Comparison of ENCODE assay signal across 13 cellular contexts in the genomic region with DNA sequence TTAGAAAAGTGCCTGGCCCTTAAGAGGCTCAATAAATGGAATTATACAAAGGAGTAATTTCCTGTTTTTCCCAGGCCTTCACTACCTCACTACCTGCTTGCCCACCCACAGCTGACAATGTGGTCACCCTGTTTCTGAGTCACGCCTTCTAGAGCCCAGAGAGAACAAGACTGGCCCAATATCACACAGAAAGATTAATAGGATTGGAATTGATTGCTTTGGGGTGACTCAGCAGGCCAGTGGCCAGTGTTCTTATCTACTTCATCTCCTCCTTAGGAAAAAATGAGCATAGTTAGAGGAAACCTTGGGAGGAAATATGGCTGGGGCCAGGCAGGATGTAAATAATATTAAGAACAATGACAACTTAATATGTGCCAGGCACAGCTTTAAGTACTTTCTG. TPM values are rescaled to one million over a fixed set of nuclear protein-coding genes. Genes with fewer than 3 reads are reported as not detected.
DNase-seq lines count a peak whose midpoint lies in the region; ATAC-seq and TF ChIP-seq lines count a peak whose summit lies in the region.
"Had no signal": no experiment of that assay in that cellular context is flagged by ENCODE, and none has a peak within 500 bp of the region (broad histone marks: within the 10 kb centered on the region; RNA-seq: fewer than 3 reads in every experiment).

No MANE protein-coding gene starts in this region.

- no peak for TF ChIP-seq EP300 in gastroesophageal sphincter (IDR thresholded peaks at IDR 0.05)

- TF ChIP-seq CTCF in AG04449 (IDR thresholded peaks at IDR 0.05; ENCODE audit: insufficient read depth, low read length, missing control alignments) = no peak
- no peak for TF ChIP-seq CTCF in gastroesophageal sphincter (IDR thresholded peaks at IDR 0.05)

- no peak overlapping the region for H3K9ac ChIP-seq in adipocyte (ENCODE audit: low read length)

- peak; percentile 57 for ATAC-seq in gastroesophageal sphincter
- ATAC-seq in HG03175 (IDR thresholded peaks at IDR 0.05; ENCODE audit: unreplicated experiment) = no peak
- ATAC-seq in HG02970 (IDR thresholded peaks at IDR 0.05; ENCODE audit: low FRiP score, unreplicated experiment) = no peak
- ATAC-seq: naive thymus-derived CD4-positive, alpha-beta T cell had no signal

- no peak for TF ChIP-seq POLR2A in gastroesophageal sphincter (IDR thresholded peaks at IDR 0.05)

- peaks cover 3% of the 10 kb centered on the region for H3K4me1 ChIP-seq in adipocyte (ENCODE audit: control insufficient read depth, insufficient read depth, low read length)
- H3K4me1 ChIP-seq in gastroesophageal sphincter = peaks cover 0 to 19% (median 0%) of the 10 kb centered on the region in 3 donors
- peaks cover 2% of the 10 kb centered on the region for H3K4me1 ChIP-seq in effector memory CD4-positive, alpha-beta T cell (ENCODE audit: control insufficient read depth, insufficient read depth, low read length, poor library complexity, severe bottlenecking)
- H3K4me1 ChIP-seq: BE2C had no signal

- POLR2A ChIA-PET in AG04449 (lab: Yijun Ruan, JAX) = no interaction called here

- H3K4me3 ChIP-seq in AG04449 (ENCODE audit: low read depth, low read length) = no peak overlapping the region
- H3K4me3 ChIP-seq in adipocyte (ENCODE audit: low read length) = no peak overlapping the region
- no peak overlapping the region for H3K4me3 ChIP-seq in gastroesophageal sphincter
- H3K4me3 ChIP-seq in effector memory CD4-positive, alpha-beta T cell (ENCODE audit: insufficient read depth, low read depth, low read length, poor library complexity, severe bottlenecking) = no peak overlapping the region
- H3K4me3 ChIP-seq: smooth muscle cell had no signal

- no peak overlapping the region for H3K27ac ChIP-seq in gastroesophageal sphincter
- H3K27ac ChIP-seq in effector memory CD4-positive, alpha-beta T cell (ENCODE audit: insufficient read depth, low read length, poor library complexity, severe bottlenecking) = no peak overlapping the region

- CTCF ChIA-PET in AG04449 (lab: Yijun Ruan, JAX) = no interaction called here

- DNase-seq in AG04449 (ENCODE audit: low read depth, low spot score) (peak; percentile 36), HPDE6-E6E7 (ENCODE audit: extremely low spot score) (peak; percentile 29), adipocyte (ENCODE audit: low read depth) (peak; percentile 29), NCI-H2171 (lab: John Stamatoyannopoulos, UW) (no peak)
- DNase-seq in effector memory CD4-positive, alpha-beta T cell = no peak
- DNase-seq: anterior cingulate cortex; BE2C; naive thymus-derived CD4-positive, alpha-beta T cell; NCI-H187 treated with DMSO at 0.1 percent for 48 hours had no signal

- H3K9me3 ChIP-seq in adipocyte (ENCODE audit: control insufficient read depth, low read length) = no peaks in the 10 kb centered on the region
- H3K9me3 ChIP-seq in gastroesophageal sphincter = no peaks in the 10 kb centered on the region
- H3K9me3 ChIP-seq in effector memory CD4-positive, alpha-beta T cell (ENCODE audit: control insufficient read depth, low read length) = no peaks in the 10 kb centered on the region
- H3K9me3 ChIP-seq: BE2C had no signal

- H3K36me3 ChIP-seq in adipocyte (ENCODE audit: control insufficient read depth, insufficient read depth, low read length, severe bottlenecking) = no peaks in the 10 kb centered on the region
- H3K36me3 ChIP-seq in gastroesophageal sphincter = no peaks in the 10 kb centered on the region
- H3K36me3 ChIP-seq in effector memory CD4-positive, alpha-beta T cell (ENCODE audit: control insufficient read depth, insufficient read depth, low read length) = no peaks in the 10 kb centered on the region
- H3K36me3 ChIP-seq: BE2C had no signal

- H3K27me3 ChIP-seq in adipocyte (replicated peaks; ENCODE audit: control insufficient read depth, insufficient read depth, low read length) (peaks cover 13% of the 10 kb centered on the region), gastroesophageal sphincter (no peaks in the 10 kb centered on the region)
- H3K27me3 ChIP-seq in effector memory CD4-positive, alpha-beta T cell (replicated peaks; ENCODE audit: control insufficient read depth, insufficient read depth, low read length, poor library complexity, severe bottlenecking) = no peaks in the 10 kb centered on the region
- H3K27me3 ChIP-seq: BE2C had no signal

- 86% methylated on average over 1 of the region's 1 CpG; no CpG with 5 or more reads in 1 of the 2 donors for WGBS in gastroesophageal sphincter (ENCODE audit: low coverage in 1 of 2), 2 donors

RNA-seq across cellular contexts. Expression of a gene that starts 4.5 kb away (rescaled TPM):
- under 1 TPM in 1 of 4 donors, not detected in 3; 0.23 TPM for total RNA-seq in gastroesophageal sphincter
- total RNA-seq: naive thymus-derived CD4-positive, alpha-beta T cell; smooth muscle cell had no signal

Comparison
In these comparisons a context has a peak if more than half of its experiments do, and no peak if none do; other contexts are left out.
1. DNase-seq: peak in AG04449 (single experiment), HPDE6-E6E7 (single experiment) and adipocyte (single experiment); none in effector memory CD4-positive, alpha-beta T cell (0 of 3) and NCI-H2171 (single experiment).